24 cellular contexts compared by ENCODE assay signal in the genomic region with DNA sequence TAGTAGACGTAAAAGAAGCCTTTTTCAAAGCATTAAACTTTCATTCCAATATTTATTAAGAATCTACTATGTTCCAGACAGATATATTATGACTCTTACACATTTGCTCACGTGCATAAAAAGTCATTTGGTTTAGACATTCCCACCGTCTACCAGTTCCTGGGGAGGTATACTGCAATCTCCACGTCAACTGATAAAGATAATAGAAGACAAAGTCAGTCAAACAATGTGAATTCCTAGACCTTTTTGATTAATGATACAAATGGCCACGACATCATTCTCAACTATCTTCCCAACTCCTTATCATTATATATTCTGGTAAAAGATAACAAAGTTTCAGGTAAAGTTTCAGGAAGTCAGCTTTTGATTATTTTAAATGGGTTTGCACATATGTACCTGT.
DNase-seq lines count a peak whose midpoint lies in the region; ATAC-seq, FAIRE-seq and TF ChIP-seq lines count a peak whose summit lies in the region.
"Had no signal": no experiment of that assay in that cellular context is flagged by ENCODE, and none has a peak within 500 bp of the region (broad histone marks: within the 10 kb centered on the region; RNA-seq: fewer than 3 reads in every experiment).

No MANE protein-coding gene starts in this region.

- CTCF ChIA-PET in OCI-LY7 (lab: Charles Lee; ENCODE audit: unreplicated experiment), result no interaction called here

- TF ChIP-seq CTCF in D721Med (IDR thresholded peaks at IDR 0.05; ENCODE audit: insufficient read depth, missing control alignments), result no peak
- no peak for TF ChIP-seq CTCF in OCI-LY7 (conservative IDR thresholded peaks at IDR 0.05; ENCODE audit: low read length)
- no peak for TF ChIP-seq CTCF in nephron (IDR thresholded peaks at IDR 0.05; ENCODE audit: unreplicated experiment in 3 of 3)

- H3K9me3 Mint-ChIP-seq in nephron, result no peaks in the 10 kb centered on the region
- H3K9me3 Mint-ChIP-seq: CD8-positive, alpha-beta T cell had no signal

- peaks cover 3% of the 10 kb centered on the region for H3K36me3 Mint-ChIP-seq in nephron (ENCODE audit: low read depth)
- H3K36me3 Mint-ChIP-seq: CD4-positive, CD25-positive, alpha-beta regulatory T cell; CD8-positive, alpha-beta T cell had no signal

- DNase-seq in D721Med (ENCODE audit: insufficient read length, low spot score) (no peak), OCI-LY7 (ENCODE audit: low spot score) (no peak), DMS53 treated with DMSO at 0.1 percent for 48 hours (lab: John Stamatoyannopoulos, UW; ENCODE audit: unreplicated experiment) (no peak), sciatic nerve (ENCODE audit: low spot score) (no peak), KBM-7 (no peak), retina (no peak)
- DNase-seq: 8988T; Caco-2; CD4-positive, CD25-positive, alpha-beta regulatory T cell; CD8-positive, alpha-beta T cell; DMS 273 treated with DMSO at 0.1 percent for 48 hours; DMS79 treated with DMSO at 0.1 percent for 48 hours; GF-D8; GM23248; H7; HCEC 1CT had no signal

- in situ Hi-C loops in KBM-7 (cut with MboI; ENCODE audit: low pct_unique_long_range_greater_than_20kb, low sequenced_read_pairs), result no loop called here

- H3K27ac Mint-ChIP-seq in nephron, result peak overlapping the region in 2 of 3 experiments; percentile 38 to 58
- H3K27ac Mint-ChIP-seq: B cell; CD4-positive, CD25-positive, alpha-beta regulatory T cell; CD8-positive, alpha-beta T cell had no signal

- no peaks in the 10 kb centered on the region for H4K20me1 ChIP-seq in OCI-LY7 (ENCODE audit: insufficient read depth, low read length)
- H4K20me1 ChIP-seq: BLaER1 had no signal

- H3K9me2 ChIP-seq in OCI-LY7 (ENCODE audit: insufficient read depth, low read length), result no peaks in the 10 kb centered on the region

- intact Hi-C loops in OCI-LY7 (cut with micrococcal nuclease; ENCODE audit: unreplicated experiment), result no loop called here
- intact Hi-C loops in sciatic nerve (cut with DNase I), result no loop called here

- peak overlapping the region; percentile 13 for H3K4me3 ChIP-seq in OCI-LY7 (ENCODE audit: low read depth, low read length, poor library complexity, severe bottlenecking)
- H3K4me3 ChIP-seq: BLaER1, GM23248 had no signal

- peaks cover 44% of the 10 kb centered on the region for H3K4me1 Mint-ChIP-seq in nephron
- H3K4me1 Mint-ChIP-seq: B cell; CD4-positive, CD25-positive, alpha-beta regulatory T cell had no signal

- H3K4me1 ChIP-seq in OCI-LY7 (ENCODE audit: insufficient read depth, low read length, poor library complexity, severe bottlenecking), result peaks cover 90% of the 10 kb centered on the region

- no peak overlapping the region for H3K4me3 Mint-ChIP-seq in nephron
- H3K4me3 Mint-ChIP-seq: B cell; CD4-positive, CD25-positive, alpha-beta regulatory T cell; CD8-positive, alpha-beta T cell had no signal

- no peaks in the 10 kb centered on the region for H3K9me3 ChIP-seq in OCI-LY7 (ENCODE audit: low read length)
- H3K9me3 ChIP-seq: BLaER1, Caco-2 had no signal

- peak overlapping the region; percentile 63 for H3K4me2 ChIP-seq in OCI-LY7 (ENCODE audit: low read length)
- H3K4me2 ChIP-seq: BLaER1 had no signal

- peak; percentile 69 for FAIRE-seq in D721Med (lab: Jason Lieb, UNC)
- peak; percentile 61 for FAIRE-seq in islet of Langerhans (lab: Jason Lieb, UNC)
- FAIRE-seq: GM12891, GM18507, H1 had no signal

- POLR2A ChIA-PET in OCI-LY7 (lab: Charles Lee), result interaction anchor here (0.6 to 10.6 kb wide), 6 partner anchors 25 to 69 kb away, joined by 3 to 115 read pairs (median 6); partner anchors contain the start of gene SIPA1L2

- H3K27ac ChIP-seq in OCI-LY7 (ENCODE audit: low read depth, low read length, poor library complexity, severe bottlenecking), result peak overlapping the region; percentile 96
- H3K27ac ChIP-seq: BLaER1, C4-2B, GM23248 had no signal

- peaks cover 7% of the 10 kb centered on the region; the same call in 1 of the 2 replicates for H3K79me2 ChIP-seq in OCI-LY7 (ENCODE audit: insufficient read depth, low read depth, low read length)

- H2AFZ ChIP-seq in OCI-LY7 (ENCODE audit: low read length), result peak overlapping the region; percentile 9; the same call in 1 of the 2 replicates
- H2AFZ ChIP-seq: GM23248 had no signal

- no TSS peak for BruUV-seq in OCI-LY7 (replicated peaks; lab: Mats Ljungman, UMichigan)

- H3K36me3 ChIP-seq in OCI-LY7 (ENCODE audit: insufficient read depth, low read length), result no peaks in the 10 kb centered on the region
- H3K36me3 ChIP-seq: BLaER1 had no signal

- no peak for ATAC-seq in sciatic nerve
- ATAC-seq: CD8-positive, alpha-beta T cell had no signal

- no peaks in the 10 kb centered on the region for H3K27me3 Mint-ChIP-seq in nephron (ENCODE audit: low read depth)
